1 cellular context compared by ENCODE assay signal in genomic region chr1:40966411-40966810, GRCh38.
TF ChIP-seq lines count a peak whose summit lies in the region.

No MANE protein-coding gene starts in this region.

TF ChIP-seq in A549, 52 proteins besides CTCF, POLR2A, EP300 and RAD21 (continued from another document):
- TF ChIP-seq RNF2 (IDR thresholded peaks at IDR 0.05; ENCODE audit: borderline replicate concordance, low read depth) (no peak), CBX2 (IDR thresholded peaks at IDR 0.05; ENCODE audit: borderline replicate concordance, low read depth) (no peak), JUN (IDR thresholded peaks at IDR 0.05) (no peak), REST (IDR thresholded peaks at IDR 0.05) (no peak)
